Comparison of ENCODE assay signal across 8 cellular contexts in the genomic region with DNA sequence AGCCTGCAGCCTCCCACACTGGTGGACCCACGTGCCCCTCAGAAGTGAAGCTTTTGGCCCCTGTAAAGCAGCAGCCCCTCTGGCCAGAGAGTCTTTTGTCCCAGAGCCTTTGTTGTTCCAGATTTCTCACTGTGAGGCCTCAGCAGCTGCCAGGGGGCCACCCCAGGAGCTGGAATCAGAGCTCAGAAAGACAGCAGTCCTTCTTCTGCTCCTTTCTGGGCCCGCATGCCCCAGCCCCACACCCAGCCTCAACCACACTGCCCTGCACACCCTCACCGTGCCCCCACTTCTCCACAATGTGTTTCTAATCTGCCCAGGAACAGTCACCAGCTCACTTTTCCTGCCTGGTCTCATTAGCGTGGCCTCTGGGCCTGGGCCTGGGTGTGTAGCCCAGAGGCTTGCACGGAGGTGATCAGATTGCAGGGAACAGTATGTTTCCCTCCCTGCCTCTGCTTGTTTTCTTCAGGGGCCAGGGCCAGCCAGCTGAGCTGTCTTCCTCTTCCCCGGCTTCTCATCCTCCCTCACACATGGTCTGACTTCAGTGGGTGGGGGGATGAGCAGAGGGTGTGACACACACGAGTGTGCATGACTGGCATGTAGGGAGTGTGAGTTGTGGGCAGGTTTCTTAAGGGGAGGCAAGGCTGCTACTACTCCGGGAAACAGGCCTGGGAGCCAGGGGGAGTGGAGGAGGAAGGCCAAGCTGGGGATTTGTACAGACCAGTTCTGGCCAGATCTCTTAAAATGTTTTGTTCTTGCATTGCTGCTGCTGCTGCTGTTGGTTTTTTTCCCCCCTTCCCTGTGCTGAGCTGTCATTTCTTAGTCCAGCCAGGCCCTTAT.
A peak's percentile ranks its signal among the peaks of the same experiment; 100 is the strongest.
DNase-seq lines count a peak whose midpoint lies in the region; ATAC-seq and TF ChIP-seq lines count a peak whose summit lies in the region.

No MANE protein-coding gene starts in this region.

- H3K27ac Mint-ChIP-seq in GM23338: peak overlapping the region; percentile 75

- H3K9me3 Mint-ChIP-seq in GM23338: no peaks in the 10 kb centered on the region

- H3K36me3 ChIP-seq in GM23338 (ENCODE audit: insufficient read depth) (no peaks in the 10 kb centered on the region), osteoblast (ENCODE audit: insufficient read depth, low read length) (no peaks in the 10 kb centered on the region)

- H3K4me1 ChIP-seq in GM23338 (ENCODE audit: insufficient read depth) (peaks cover 10% of the 10 kb centered on the region; the same call in 1 of the 2 replicates), osteoblast (ENCODE audit: insufficient read depth, low read length) (no peaks in the 10 kb centered on the region)

- DNase-seq in GM23338 (ENCODE audit: low spot score) (no peak), SKM-1 (lab: John Stamatoyannopoulos, UW; ENCODE audit: unreplicated experiment) (peak; percentile 52), fibroblast of the conjunctiva (ENCODE audit: low read depth) (peak; percentile 91), osteoblast (ENCODE audit: insufficient read length, low spot score, missing footprints) (no peak), RKO (ENCODE audit: low spot score) (no peak), NCI-H128 (lab: John Stamatoyannopoulos, UW; ENCODE audit: unreplicated experiment) (no peak), NCI-H1105 (lab: John Stamatoyannopoulos, UW) (no peak)
- DNase-seq in effector CD4-positive, alpha-beta T cell: no peak

- peaks cover 17% of the 10 kb centered on the region for H3K4me1 Mint-ChIP-seq in GM23338

- H3K27me3 Mint-ChIP-seq in GM23338 (ENCODE audit: insufficient read depth, low read depth, poor library complexity): peaks cover 1% of the 10 kb centered on the region

- H2AFZ ChIP-seq in GM23338 (peak overlapping the region; percentile 97), osteoblast (ENCODE audit: low read length) (peak overlapping the region; percentile 21)

- H3K4me3 ChIP-seq in GM23338: no peak overlapping the region
- H3K4me3 ChIP-seq in osteoblast (ENCODE audit: insufficient read depth, low read length): no peak overlapping the region

- H3F3A ChIP-seq in GM23338 (replicated peaks; ENCODE audit: low read depth): no peaks in the 10 kb centered on the region

- H3K79me2 ChIP-seq in GM23338 (replicated peaks; ENCODE audit: insufficient read depth) (no peaks in the 10 kb centered on the region), osteoblast (ENCODE audit: insufficient read depth, low read length) (no peaks in the 10 kb centered on the region)

- H3K9me2 ChIP-seq in GM23338 (ENCODE audit: insufficient read depth): no peaks in the 10 kb centered on the region

- H3K4me2 ChIP-seq in GM23338 (no peak overlapping the region), osteoblast (ENCODE audit: insufficient read depth, low read length) (no peak overlapping the region)

- H3K27me3 ChIP-seq in GM23338 (ENCODE audit: insufficient read depth) (no peaks in the 10 kb centered on the region), osteoblast (ENCODE audit: insufficient read depth, low read length) (peaks cover 4% of the 10 kb centered on the region)

- H4K20me1 ChIP-seq in GM23338 (replicated peaks; ENCODE audit: insufficient read depth) (no peaks in the 10 kb centered on the region), osteoblast (ENCODE audit: insufficient read depth, low read length) (no peaks in the 10 kb centered on the region)

- H3K36me3 Mint-ChIP-seq in GM23338 (ENCODE audit: low read depth): no peaks in the 10 kb centered on the region

- peak; percentile 80 for ATAC-seq in GM23338

- H3K4me3 Mint-ChIP-seq in GM23338: no peak overlapping the region

- TF ChIP-seq CTCF in GM23338 (conservative IDR thresholded peaks at IDR 0.05; ENCODE audit: low read depth in 2 of 2): no peak
- TF ChIP-seq CTCF in osteoblast (IDR thresholded peaks at IDR 0.05; ENCODE audit: extremely low read depth, low read depth, low read length): no peak

- no peaks in the 10 kb centered on the region for H3K9me3 ChIP-seq in osteoblast (ENCODE audit: low read depth, low read length)

- H3K27ac ChIP-seq in GM23338 (ENCODE audit: low read depth) (no peak overlapping the region), osteoblast (ENCODE audit: low read depth, low read length) (no peak overlapping the region)

TF ChIP-seq in GM23338, 12 proteins besides CTCF, POLR2A, EP300 and RAD21:
- TF ChIP-seq ZNF114 (CRISPR knock-in tag; IDR thresholded peaks at IDR 0.05) (no peak), EZH2phosphoT487 (IDR thresholded peaks at IDR 0.05; ENCODE audit: unreplicated experiment) (no peak)
- TF ChIP-seq, protein P1, sequence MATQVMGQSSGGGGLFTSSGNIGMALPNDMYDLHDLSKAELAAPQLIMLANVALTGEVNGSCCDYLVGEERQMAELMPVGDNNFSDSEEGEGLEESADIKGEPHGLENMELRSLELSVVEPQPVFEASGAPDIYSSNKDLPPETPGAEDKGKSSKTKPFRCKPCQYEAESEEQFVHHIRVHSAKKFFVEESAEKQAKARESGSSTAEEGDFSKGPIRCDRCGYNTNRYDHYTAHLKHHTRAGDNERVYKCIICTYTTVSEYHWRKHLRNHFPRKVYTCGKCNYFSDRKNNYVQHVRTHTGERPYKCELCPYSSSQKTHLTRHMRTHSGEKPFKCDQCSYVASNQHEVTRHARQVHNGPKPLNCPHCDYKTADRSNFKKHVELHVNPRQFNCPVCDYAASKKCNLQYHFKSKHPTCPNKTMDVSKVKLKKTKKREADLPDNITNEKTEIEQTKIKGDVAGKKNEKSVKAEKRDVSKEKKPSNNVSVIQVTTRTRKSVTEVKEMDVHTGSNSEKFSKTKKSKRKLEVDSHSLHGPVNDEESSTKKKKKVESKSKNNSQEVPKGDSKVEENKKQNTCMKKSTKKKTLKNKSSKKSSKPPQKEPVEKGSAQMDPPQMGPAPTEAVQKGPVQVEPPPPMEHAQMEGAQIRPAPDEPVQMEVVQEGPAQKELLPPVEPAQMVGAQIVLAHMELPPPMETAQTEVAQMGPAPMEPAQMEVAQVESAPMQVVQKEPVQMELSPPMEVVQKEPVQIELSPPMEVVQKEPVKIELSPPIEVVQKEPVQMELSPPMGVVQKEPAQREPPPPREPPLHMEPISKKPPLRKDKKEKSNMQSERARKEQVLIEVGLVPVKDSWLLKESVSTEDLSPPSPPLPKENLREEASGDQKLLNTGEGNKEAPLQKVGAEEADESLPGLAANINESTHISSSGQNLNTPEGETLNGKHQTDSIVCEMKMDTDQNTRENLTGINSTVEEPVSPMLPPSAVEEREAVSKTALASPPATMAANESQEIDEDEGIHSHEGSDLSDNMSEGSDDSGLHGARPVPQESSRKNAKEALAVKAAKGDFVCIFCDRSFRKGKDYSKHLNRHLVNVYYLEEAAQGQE (IDR thresholded peaks at IDR 0.05; ENCODE audit: unreplicated experiment): no peak
- TF ChIP-seq, protein P2, sequence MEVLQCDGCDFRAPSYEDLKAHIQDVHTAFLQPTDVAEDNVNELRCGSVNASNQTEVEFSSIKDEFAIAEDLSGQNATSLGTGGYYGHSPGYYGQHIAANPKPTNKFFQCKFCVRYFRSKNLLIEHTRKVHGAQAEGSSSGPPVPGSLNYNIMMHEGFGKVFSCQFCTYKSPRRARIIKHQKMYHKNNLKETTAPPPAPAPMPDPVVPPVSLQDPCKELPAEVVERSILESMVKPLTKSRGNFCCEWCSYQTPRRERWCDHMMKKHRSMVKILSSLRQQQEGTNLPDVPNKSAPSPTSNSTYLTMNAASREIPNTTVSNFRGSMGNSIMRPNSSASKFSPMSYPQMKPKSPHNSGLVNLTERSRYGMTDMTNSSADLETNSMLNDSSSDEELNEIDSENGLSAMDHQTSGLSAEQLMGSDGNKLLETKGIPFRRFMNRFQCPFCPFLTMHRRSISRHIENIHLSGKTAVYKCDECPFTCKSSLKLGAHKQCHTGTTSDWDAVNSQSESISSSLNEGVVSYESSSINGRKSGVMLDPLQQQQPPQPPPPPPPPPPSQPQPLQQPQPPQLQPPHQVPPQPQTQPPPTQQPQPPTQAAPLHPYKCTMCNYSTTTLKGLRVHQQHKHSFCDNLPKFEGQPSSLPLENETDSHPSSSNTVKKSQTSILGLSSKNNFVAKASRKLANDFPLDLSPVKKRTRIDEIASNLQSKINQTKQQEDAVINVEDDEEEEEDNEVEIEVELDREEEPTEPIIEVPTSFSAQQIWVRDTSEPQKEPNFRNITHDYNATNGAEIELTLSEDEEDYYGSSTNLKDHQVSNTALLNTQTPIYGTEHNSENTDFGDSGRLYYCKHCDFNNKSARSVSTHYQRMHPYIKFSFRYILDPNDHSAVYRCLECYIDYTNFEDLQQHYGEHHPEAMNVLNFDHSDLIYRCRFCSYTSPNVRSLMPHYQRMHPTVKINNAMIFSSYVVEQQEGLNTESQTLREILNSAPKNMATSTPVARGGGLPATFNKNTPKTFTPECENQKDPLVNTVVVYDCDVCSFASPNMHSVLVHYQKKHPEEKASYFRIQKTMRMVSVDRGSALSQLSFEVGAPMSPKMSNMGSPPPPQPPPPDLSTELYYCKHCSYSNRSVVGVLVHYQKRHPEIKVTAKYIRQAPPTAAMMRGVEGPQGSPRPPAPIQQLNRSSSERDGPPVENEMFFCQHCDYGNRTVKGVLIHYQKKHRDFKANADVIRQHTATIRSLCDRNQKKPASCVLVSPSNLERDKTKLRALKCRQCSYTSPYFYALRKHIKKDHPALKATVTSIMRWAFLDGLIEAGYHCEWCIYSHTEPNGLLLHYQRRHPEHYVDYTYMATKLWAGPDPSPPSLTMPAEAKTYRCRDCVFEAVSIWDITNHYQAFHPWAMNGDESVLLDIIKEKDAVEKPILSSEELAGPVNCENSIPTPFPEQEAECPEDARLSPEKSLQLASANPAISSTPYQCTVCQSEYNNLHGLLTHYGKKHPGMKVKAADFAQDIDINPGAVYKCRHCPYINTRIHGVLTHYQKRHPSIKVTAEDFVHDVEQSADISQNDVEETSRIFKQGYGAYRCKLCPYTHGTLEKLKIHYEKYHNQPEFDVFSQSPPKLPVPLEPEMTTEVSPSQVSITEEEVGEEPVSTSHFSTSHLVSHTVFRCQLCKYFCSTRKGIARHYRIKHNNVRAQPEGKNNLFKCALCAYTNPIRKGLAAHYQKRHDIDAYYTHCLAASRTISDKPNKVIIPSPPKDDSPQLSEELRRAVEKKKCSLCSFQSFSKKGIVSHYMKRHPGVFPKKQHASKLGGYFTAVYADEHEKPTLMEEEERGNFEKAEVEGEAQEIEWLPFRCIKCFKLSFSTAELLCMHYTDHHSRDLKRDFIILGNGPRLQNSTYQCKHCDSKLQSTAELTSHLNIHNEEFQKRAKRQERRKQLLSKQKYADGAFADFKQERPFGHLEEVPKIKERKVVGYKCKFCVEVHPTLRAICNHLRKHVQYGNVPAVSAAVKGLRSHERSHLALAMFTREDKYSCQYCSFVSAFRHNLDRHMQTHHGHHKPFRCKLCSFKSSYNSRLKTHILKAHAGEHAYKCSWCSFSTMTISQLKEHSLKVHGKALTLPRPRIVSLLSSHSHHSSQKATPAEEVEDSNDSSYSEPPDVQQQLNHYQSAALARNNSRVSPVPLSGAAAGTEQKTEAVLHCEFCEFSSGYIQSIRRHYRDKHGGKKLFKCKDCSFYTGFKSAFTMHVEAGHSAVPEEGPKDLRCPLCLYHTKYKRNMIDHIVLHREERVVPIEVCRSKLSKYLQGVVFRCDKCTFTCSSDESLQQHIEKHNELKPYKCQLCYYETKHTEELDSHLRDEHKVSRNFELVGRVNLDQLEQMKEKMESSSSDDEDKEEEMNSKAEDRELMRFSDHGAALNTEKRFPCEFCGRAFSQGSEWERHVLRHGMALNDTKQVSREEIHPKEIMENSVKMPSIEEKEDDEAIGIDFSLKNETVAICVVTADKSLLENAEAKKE (CRISPR knock-in tag; IDR thresholded peaks at IDR 0.05): no peak
TF ChIP-seq in GM23338: peak in this region for 0.

Comparison
In these comparisons a context has a peak if more than half of its experiments do, and no peak if none do; other contexts are left out.
1. DNase-seq: peak in SKM-1 (single experiment) and fibroblast of the conjunctiva (single experiment); none in GM23338 (single experiment), osteoblast (single experiment), RKO (single experiment), NCI-H128 (single experiment), NCI-H1105 (single experiment) and effector CD4-positive, alpha-beta T cell (single experiment).